21 cellular contexts compared by ENCODE assay signal in genomic region chr7:112290065-112290464, GRCh38.
A peak's percentile ranks its signal among the peaks of the same experiment; 100 is the strongest.
DNase-seq lines count a peak whose midpoint lies in the region; ATAC-seq, FAIRE-seq and TF ChIP-seq lines count a peak whose summit lies in the region.
"Had no signal": no experiment of that assay in that cellular context is flagged by ENCODE, and none has a peak within 500 bp of the region (broad histone marks: within the 10 kb centered on the region; RNA-seq: fewer than 3 reads in every experiment).

No MANE protein-coding gene starts in this region.

- ATAC-seq in HG02973 (IDR thresholded peaks at IDR 0.05; ENCODE audit: unreplicated experiment) (no peak), HG03159 (IDR thresholded peaks at IDR 0.05; ENCODE audit: unreplicated experiment) (no peak)
- ATAC-seq: heart left ventricle had no signal

- H3K4me3 ChIP-seq in astrocyte (ENCODE audit: insufficient read depth, low read depth, low read length) = no peak overlapping the region
- H3K4me3 ChIP-seq in foreskin fibroblast (ENCODE audit: low read depth in 1 of 2, low read length in 2 of 2) = no peak overlapping the region
- H3K4me3 ChIP-seq: heart left ventricle, SJCRH30, transverse colon had no signal

- H3K9me3 Mint-ChIP-seq in HFFc6 = no peaks in the 10 kb centered on the region
- H3K9me3 Mint-ChIP-seq in astrocyte (ENCODE audit: unreplicated experiment) = no peaks in the 10 kb centered on the region
- H3K9me3 Mint-ChIP-seq: IgD-negative memory B cell, nephron progenitor cell had no signal

- H3K36me3 Mint-ChIP-seq in HFFc6 (ENCODE audit: low read depth) (no peaks in the 10 kb centered on the region), astrocyte (ENCODE audit: low read depth, unreplicated experiment) (peaks cover 2% of the 10 kb centered on the region)

- H3K9ac ChIP-seq in astrocyte (ENCODE audit: low read length) = no peak overlapping the region

- no peak overlapping the region for H3K27ac ChIP-seq in astrocyte (ENCODE audit: low read depth, low read length)
- H3K27ac ChIP-seq: heart left ventricle, SJCRH30, transverse colon had no signal

- H4K20me1 ChIP-seq in astrocyte (ENCODE audit: insufficient read depth, low read length) = no peaks in the 10 kb centered on the region

- FAIRE-seq in astrocyte (lab: Jason Lieb, UNC) = peak; percentile 81
- FAIRE-seq in urothelium cell line (lab: Jason Lieb, UNC) = no peak
- FAIRE-seq: endometrium had no signal

- TF ChIP-seq CTCF in HFFc6 (IDR thresholded peaks at IDR 0.05) (no peak), astrocyte (IDR thresholded peaks at IDR 0.05; ENCODE audit: insufficient read depth, low read depth, low read length) (no peak), foreskin fibroblast (IDR thresholded peaks at IDR 0.05; ENCODE audit: low read depth, low read length) (no peak)

- H3K27me3 ChIP-seq in astrocyte (ENCODE audit: insufficient read depth, low read length) = no peaks in the 10 kb centered on the region
- H3K27me3 ChIP-seq: heart left ventricle, SJCRH30, transverse colon had no signal

- H3K4me1 ChIP-seq in astrocyte (ENCODE audit: insufficient read depth, low read length) = peaks cover 8% of the 10 kb centered on the region

- H3K9me3 ChIP-seq in astrocyte (ENCODE audit: insufficient read depth, low read depth, low read length) = no peaks in the 10 kb centered on the region
- H3K9me3 ChIP-seq: heart left ventricle, SJCRH30, transverse colon had no signal

- no peak overlapping the region for H2AFZ ChIP-seq in astrocyte (ENCODE audit: low read depth, low read length)

- peak; percentile 40 for DNase-seq in HFFc6
- peak; percentile 66 for DNase-seq in astrocyte (ENCODE audit: low read depth)
- peak; percentile 20 to 52 for DNase-seq in foreskin fibroblast
- peak; percentile 9 for DNase-seq in urothelium cell line (ENCODE audit: low spot score)
- no peak for DNase-seq in cerebellar cortex (ENCODE audit: low spot score)
- DNase-seq: amniotic stem cell; C1 segment of cervical spinal cord; DMS153; heart left ventricle; islet precursor cell; NCI-H1930; NCI-H446 treated with DMSO at 0.1 percent for 48 hours; nephron progenitor cell; SJCRH30; stimulated activated CD4-positive, alpha-beta T cell treated with anti-CD3 and anti-CD28 coated beads, Interleukin-15, amount 100 ng/mL, for 24 hours; stimulated activated naive CD4-positive, alpha-beta T cell; transverse colon had no signal

- H3K4me1 Mint-ChIP-seq in HFFc6 (ENCODE audit: low read depth) (peaks cover 23% of the 10 kb centered on the region), astrocyte (ENCODE audit: low read depth, unreplicated experiment) (peaks cover 13% of the 10 kb centered on the region)

- no peaks in the 10 kb centered on the region for H3K79me2 ChIP-seq in astrocyte (ENCODE audit: insufficient read depth, low read length)

- H3K36me3 ChIP-seq in astrocyte (ENCODE audit: insufficient read depth, low read length) = no peaks in the 10 kb centered on the region
- H3K36me3 ChIP-seq: SJCRH30, transverse colon had no signal

- H3K4me3 Mint-ChIP-seq in HFFc6 (peak overlapping the region; percentile 7; the same call in 1 of the 2 replicates), astrocyte (ENCODE audit: unreplicated experiment) (no peak overlapping the region)
- H3K4me3 Mint-ChIP-seq: IgD-negative memory B cell, nephron progenitor cell had no signal

- H3K27ac Mint-ChIP-seq in HFFc6 (peak overlapping the region; percentile 8; the same call in 1 of the 2 replicates), astrocyte (ENCODE audit: unreplicated experiment) (peak overlapping the region; percentile 14)
- H3K27ac Mint-ChIP-seq: IgD-negative memory B cell, nephron progenitor cell had no signal

- H3K27me3 Mint-ChIP-seq in HFFc6 (ENCODE audit: insufficient read depth) (no peaks in the 10 kb centered on the region), astrocyte (ENCODE audit: low read depth, unreplicated experiment) (no peaks in the 10 kb centered on the region)
- H3K27me3 Mint-ChIP-seq: IgD-negative memory B cell had no signal

- H3K4me2 ChIP-seq in astrocyte (ENCODE audit: low read length) = peak overlapping the region; percentile 21
